Comparison of ENCODE assay signal across 8 cellular contexts in the genomic region with DNA sequence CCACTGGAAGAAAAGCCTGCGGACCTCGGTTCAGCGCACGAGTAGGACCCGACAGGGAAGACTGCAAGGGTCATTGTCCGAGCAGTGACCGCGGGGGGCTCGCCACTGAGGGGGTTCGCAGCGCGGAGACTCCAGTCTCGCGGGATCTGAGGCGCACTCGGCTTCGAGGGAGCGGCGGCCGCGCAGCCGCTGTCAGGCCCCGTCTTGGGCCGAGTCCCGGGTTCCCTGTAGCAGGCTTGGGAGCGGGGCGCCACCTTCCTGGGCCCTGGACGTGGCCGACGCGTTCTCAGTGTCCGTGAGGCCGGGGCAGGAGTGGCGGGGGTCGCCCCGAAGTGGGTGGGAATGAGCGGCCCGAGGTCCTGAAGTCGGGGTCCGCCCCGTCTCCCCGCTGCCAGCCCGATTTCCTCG. TPM values are rescaled to one million over a fixed set of nuclear protein-coding genes. Genes with fewer than 3 reads are reported as not detected.
DNase-seq lines count a peak whose midpoint lies in the region; ATAC-seq lines count a peak whose summit lies in the region.

No MANE protein-coding gene starts in this region.

- no peaks in the 10 kb centered on the region for H3K27me3 Mint-ChIP-seq in T-helper 1 cell treated with Interleukin-12 subunit alpha and Interleukin-12 subunit beta and Interleukin-4 antibody, amounts not matched to agents 30 μg/mL and 1 μg/mL, for 36 hours (ENCODE audit: low read depth)
- no peaks in the 10 kb centered on the region for H3K27me3 Mint-ChIP-seq in stimulated activated naive CD8-positive, alpha-beta T cell treated with anti-CD3 and anti-CD28 coated beads, Interleukin-15, amount 100 ng/mL, for 72 hours

- H3K36me3 Mint-ChIP-seq in T-helper 1 cell treated with Interleukin-12 subunit alpha and Interleukin-12 subunit beta and Interleukin-4 antibody, amounts not matched to agents 30 μg/mL and 1 μg/mL, for 36 hours (ENCODE audit: low read depth) = peaks cover 44% of the 10 kb centered on the region
- peaks cover 45% of the 10 kb centered on the region in 2 donors for H3K36me3 Mint-ChIP-seq in activated naive CD4-positive, alpha-beta T cell treated with anti-CD3 and anti-CD28 coated beads, Interleukin-2, amount 50 U/mL, for 72 hours

- peak overlapping the region; percentile 69 for H3K4me3 ChIP-seq in iPS-11a (ENCODE audit: low read depth, low read length)

- H3K27ac Mint-ChIP-seq in T-helper 1 cell treated with Interleukin-12 subunit alpha and Interleukin-12 subunit beta and Interleukin-4 antibody, amounts not matched to agents 30 μg/mL and 1 μg/mL, for 36 hours = peak overlapping the region; percentile 69
- H3K27ac Mint-ChIP-seq in activated naive CD4-positive, alpha-beta T cell treated with anti-CD3 and anti-CD28 coated beads, Interleukin-2, amount 50 U/mL, for 72 hours = peak overlapping the region; percentile 24 to 72
- H3K27ac Mint-ChIP-seq in stimulated activated naive CD8-positive, alpha-beta T cell treated with anti-CD3 and anti-CD28 coated beads, Interleukin-15, amount 100 ng/mL, for 72 hours = peak overlapping the region in 1 of 2 donors; percentile 54

- DNase-seq in T-helper 1 cell (no peak), EL (no peak)
- DNase-seq in activated naive CD4-positive, alpha-beta T cell treated with anti-CD3 and anti-CD28 coated beads, Interleukin-2, amount 50 U/mL, for 72 hours (ENCODE audit: low spot score in 2 of 2) = no peak
- no peak for DNase-seq in stimulated activated naive CD8-positive, alpha-beta T cell treated with anti-CD3 and anti-CD28 coated beads, Interleukin-15, amount 100 ng/mL, for 72 hours
- DNase-seq in stimulated activated CD8-positive, alpha-beta memory T cell treated with anti-CD3 and anti-CD28 coated beads, Interleukin-4, amount 100 ng/mL, for 48 hours = no peak

- no peak for ATAC-seq in activated naive CD4-positive, alpha-beta T cell treated with anti-CD3 and anti-CD28 coated beads, Interleukin-2, amount 50 U/mL, for 72 hours
- ATAC-seq in stimulated activated naive CD8-positive, alpha-beta T cell treated with anti-CD3 and anti-CD28 coated beads, Interleukin-15, amount 100 ng/mL, for 72 hours = peak; percentile 1
- ATAC-seq in HG03439 (IDR thresholded peaks at IDR 0.05; ENCODE audit: unreplicated experiment) = no peak

- H3K4me1 Mint-ChIP-seq in T-helper 1 cell treated with Interleukin-12 subunit alpha and Interleukin-12 subunit beta and Interleukin-4 antibody, amounts not matched to agents 30 μg/mL and 1 μg/mL, for 36 hours (ENCODE audit: low read depth) = peaks cover 44% of the 10 kb centered on the region
- peaks cover 89% of the 10 kb centered on the region for H3K4me1 Mint-ChIP-seq in stimulated activated naive CD8-positive, alpha-beta T cell treated with anti-CD3 and anti-CD28 coated beads, Interleukin-15, amount 100 ng/mL, for 72 hours

- H3K4me3 Mint-ChIP-seq in T-helper 1 cell treated with Interleukin-12 subunit alpha and Interleukin-12 subunit beta and Interleukin-4 antibody, amounts not matched to agents 30 μg/mL and 1 μg/mL, for 36 hours = peak overlapping the region; percentile 56
- peak overlapping the region; percentile 82 to 83 for H3K4me3 Mint-ChIP-seq in stimulated activated naive CD8-positive, alpha-beta T cell treated with anti-CD3 and anti-CD28 coated beads, Interleukin-15, amount 100 ng/mL, for 72 hours

- no peaks in the 10 kb centered on the region for H3K9me3 Mint-ChIP-seq in T-helper 1 cell treated with Interleukin-12 subunit alpha and Interleukin-12 subunit beta and Interleukin-4 antibody, amounts not matched to agents 30 μg/mL and 1 μg/mL, for 36 hours
- H3K9me3 Mint-ChIP-seq in activated naive CD4-positive, alpha-beta T cell treated with anti-CD3 and anti-CD28 coated beads, Interleukin-2, amount 50 U/mL, for 72 hours = no peaks in the 10 kb centered on the region
- no peaks in the 10 kb centered on the region for H3K9me3 Mint-ChIP-seq in stimulated activated naive CD8-positive, alpha-beta T cell treated with anti-CD3 and anti-CD28 coated beads, Interleukin-15, amount 100 ng/mL, for 72 hours

RNA-seq across cellular contexts. Expression of gene FAM174C, which starts 0.5 kb away (rescaled TPM):
- total RNA-seq in activated naive CD4-positive, alpha-beta T cell treated with anti-CD3 and anti-CD28 coated beads, Interleukin-2, amount 50 U/mL, for 72 hours = 10 to 100 TPM; 42.1 to 76.0 TPM

RNA-seq across cellular contexts. Expression of gene CIRBP, which starts 5.7 kb away (rescaled TPM):
- total RNA-seq in activated naive CD4-positive, alpha-beta T cell treated with anti-CD3 and anti-CD28 coated beads, Interleukin-2, amount 50 U/mL, for 72 hours = 100 to 1,000 TPM; 148 to 157 TPM

RNA-seq across cellular contexts. Expression of gene EFNA2, which starts 10.8 kb away (rescaled TPM):
- total RNA-seq in activated naive CD4-positive, alpha-beta T cell treated with anti-CD3 and anti-CD28 coated beads, Interleukin-2, amount 50 U/mL, for 72 hours = under 1 TPM in 1 of 2 donors, not detected in 1; 0.25 TPM

RNA-seq across cellular contexts. Expression of gene MIDN, which starts 26.5 kb away (rescaled TPM):
- total RNA-seq in activated naive CD4-positive, alpha-beta T cell treated with anti-CD3 and anti-CD28 coated beads, Interleukin-2, amount 50 U/mL, for 72 hours = 100 to 1,000 TPM in 1 of 2 donors, 10 to 100 TPM in 1; 52.9 to 113 TPM

RNA-seq across cellular contexts. Expression of gene ATP5F1D, which starts 33.3 kb away (rescaled TPM):
- total RNA-seq in activated naive CD4-positive, alpha-beta T cell treated with anti-CD3 and anti-CD28 coated beads, Interleukin-2, amount 50 U/mL, for 72 hours = 100 to 1,000 TPM; 114 to 201 TPM
